16 cellular contexts compared by ENCODE assay signal in the genomic region with DNA sequence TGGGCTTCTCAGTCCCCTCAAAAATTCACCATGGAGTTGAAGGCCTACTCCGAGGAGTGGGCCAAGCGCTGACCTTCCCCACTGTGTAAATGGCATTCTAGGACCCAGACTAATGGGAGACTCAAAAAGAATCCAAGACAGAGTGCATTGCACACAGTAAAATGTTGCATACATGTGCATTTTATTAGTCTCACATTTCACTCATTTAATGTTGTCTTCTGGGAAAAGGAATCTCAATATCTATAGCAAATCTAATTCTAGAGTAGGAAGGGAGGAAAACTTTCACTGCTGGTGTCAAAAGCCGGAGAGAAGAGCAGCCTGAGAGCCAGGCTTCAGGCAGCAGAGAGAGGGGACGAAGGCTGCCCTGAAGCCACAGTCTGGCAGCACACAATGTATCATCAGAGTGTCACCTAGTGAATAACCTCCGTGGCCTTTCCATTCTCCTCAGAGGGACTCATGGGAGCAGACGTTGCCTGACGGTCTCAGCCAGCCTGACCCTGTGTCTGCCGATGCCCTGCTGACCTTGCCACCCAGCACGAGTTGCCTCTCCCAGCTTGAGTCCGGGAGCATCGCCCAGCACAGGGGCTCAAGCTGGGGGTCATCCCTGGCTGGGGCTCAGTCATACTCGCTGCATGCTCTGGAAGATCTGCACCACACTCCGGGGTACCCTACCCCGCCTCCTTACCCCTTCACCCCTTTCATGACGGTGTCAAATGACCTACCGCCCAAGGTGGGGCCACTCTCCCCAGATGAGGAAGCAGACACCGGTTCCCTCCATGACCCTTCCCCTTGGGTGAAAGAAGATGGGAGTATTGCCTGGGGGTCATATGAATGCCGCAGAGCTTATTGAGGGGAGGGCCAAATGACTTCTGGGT. TPM values are rescaled to one million over a fixed set of nuclear protein-coding genes. Genes with fewer than 3 reads are reported as not detected.
A peak's percentile ranks its signal among the peaks of the same experiment; 100 is the strongest.
DNase-seq lines count a peak whose midpoint lies in the region; ATAC-seq and TF ChIP-seq lines count a peak whose summit lies in the region.
"Had no signal": no experiment of that assay in that cellular context is flagged by ENCODE, and none has a peak within 500 bp of the region (broad histone marks: within the 10 kb centered on the region; RNA-seq: fewer than 3 reads in every experiment).

No MANE protein-coding gene starts in this region.

- H3K27me3 ChIP-seq in SK-N-SH (ENCODE audit: insufficient read depth) (no peaks in the 10 kb centered on the region), upper lobe of right lung (no peaks in the 10 kb centered on the region)

- H3K27me3 Mint-ChIP-seq in nephron progenitor cell (ENCODE audit: low read depth, poor library complexity) (peaks cover 20% of the 10 kb centered on the region), immature natural killer cell (ENCODE audit: low read depth in 3 of 3) (peaks cover 0 to 2% (median 0%) of the 10 kb centered on the region in 3 donors)

- peaks cover 34% of the 10 kb centered on the region for H3K4me1 Mint-ChIP-seq in nephron progenitor cell
- H3K4me1 Mint-ChIP-seq in immature natural killer cell: no peaks in the 10 kb centered on the region

- H2AFZ ChIP-seq in SK-N-SH (ENCODE audit: low read depth): no peak overlapping the region

- POLR2A ChIA-PET in SK-N-SH (lab: Yijun Ruan, JAX): no interaction called here

- no peak for TF ChIP-seq EP300 in SK-N-SH (IDR thresholded peaks at IDR 0.05; ENCODE audit: borderline replicate concordance in 1 of 2, low read depth in 1 of 2, low read length in 1 of 2)

- H4K20me1 ChIP-seq in SK-N-SH (ENCODE audit: insufficient read depth): no peaks in the 10 kb centered on the region

- H3K27ac Mint-ChIP-seq in nephron progenitor cell (peak overlapping the region; percentile 2), immature natural killer cell (no peak overlapping the region)

- H3K9me3 ChIP-seq in SK-N-SH: no peaks in the 10 kb centered on the region
- no peaks in the 10 kb centered on the region for H3K9me3 ChIP-seq in upper lobe of right lung

- peak; percentile 80 for ATAC-seq in SK-N-SH treated with all-trans-retinoic acid at 6 μM for 48 hours
- ATAC-seq in upper lobe of right lung: peak; percentile 21

- no peak overlapping the region for H3K4me2 ChIP-seq in SK-N-SH

- H3K4me1 ChIP-seq in SK-N-SH (ENCODE audit: control insufficient read depth in 1 of 2, insufficient read depth in 2 of 2, low read depth in 1 of 2, low read length in 1 of 2) (peaks cover 0 to 17% of the 10 kb centered on the region in 2 experiments; a peak in 1 of 4 replicates), upper lobe of right lung (no peaks in the 10 kb centered on the region)

- H3K27ac ChIP-seq in SK-N-SH (ENCODE audit: low read depth in 2 of 2, low read length in 1 of 2) (no peak overlapping the region), upper lobe of right lung (no peak overlapping the region)
- H3K27ac ChIP-seq: C4-2B had no signal

- 77% methylated on average over 15 of the region's 18 CpGs for WGBS in SK-N-SH (ENCODE audit: low lambda C conversion rate)

- H3K9ac ChIP-seq in SK-N-SH: no peak overlapping the region

- no peaks in the 10 kb centered on the region for H3F3A ChIP-seq in SK-N-SH (replicated peaks; ENCODE audit: insufficient read depth)

- H3K79me2 ChIP-seq in SK-N-SH (ENCODE audit: insufficient read depth): no peaks in the 10 kb centered on the region

- no peak for TF ChIP-seq RAD21 in SK-N-SH (IDR thresholded peaks at IDR 0.05; ENCODE audit: low read length)

- no peak overlapping the region for H3K4me3 Mint-ChIP-seq in nephron progenitor cell
- H3K4me3 Mint-ChIP-seq in immature natural killer cell: no peak overlapping the region

- DNase-seq in SK-N-SH (no peak), fibroblast of gingiva (ENCODE audit: low read depth) (peak; percentile 45), nephron progenitor cell (peak; percentile 28), upper lobe of right lung (no peak), NCI-H524 treated with DMSO at 0.1 percent for 48 hours (lab: John Stamatoyannopoulos, UW) (no peak), immature natural killer cell (no peak), NCI-H2081 (lab: John Stamatoyannopoulos, UW) (no peak)
- DNase-seq: 8988T, DMS153, KBM-7, NCI-H1092, NCI-H2107, NCI-H345, NCI-H774 had no signal

- no peaks in the 10 kb centered on the region for H3K9me2 ChIP-seq in SK-N-SH

- intact Hi-C loops in upper lobe of right lung (cut with DNase I): no loop called here

- no peak for TF ChIP-seq CTCF in SK-N-SH (IDR thresholded peaks at IDR 0.05)
- no peak for TF ChIP-seq CTCF in nephron progenitor cell (IDR thresholded peaks at IDR 0.05)
- TF ChIP-seq CTCF in upper lobe of right lung (IDR thresholded peaks at IDR 0.05): no peak

- H3K9me3 Mint-ChIP-seq in nephron progenitor cell (no peaks in the 10 kb centered on the region), immature natural killer cell (no peaks in the 10 kb centered on the region)

- no peaks in the 10 kb centered on the region for H3K36me3 ChIP-seq in SK-N-SH (replicated peaks in 1 of 2; ENCODE audit: control insufficient read depth in 1 of 2, insufficient read depth in 2 of 2, low read length in 1 of 2)
- H3K36me3 ChIP-seq in upper lobe of right lung: no peaks in the 10 kb centered on the region

- H3K4me3 ChIP-seq in SK-N-SH (ENCODE audit: low read depth in 2 of 2, low read length in 1 of 2): no peak overlapping the region
- H3K4me3 ChIP-seq in upper lobe of right lung: no peak overlapping the region

- CTCF ChIA-PET in SK-N-SH (lab: Yijun Ruan, JAX): interaction anchor here (0.8 to 12.0 kb wide), 7 partner anchors 9 to 170 kb away, joined by 3 to 305 read pairs (median 47); partner anchors contain the start of gene POU2AF3

- no peaks in the 10 kb centered on the region for H3K36me3 Mint-ChIP-seq in nephron progenitor cell (ENCODE audit: low read depth)
- H3K36me3 Mint-ChIP-seq in immature natural killer cell: no peaks in the 10 kb centered on the region

TF ChIP-seq in SK-N-SH treated with all-trans-retinoic acid at 6 μM for 48 hours, 23 proteins besides CTCF, POLR2A, EP300 and RAD21 (continues in another document):
- TF ChIP-seq PPARA (CRISPR knock-in tag; IDR thresholded peaks at IDR 0.05; ENCODE audit: borderline replicate concordance) (no peak), ESRRG (CRISPR knock-in tag; IDR thresholded peaks at IDR 0.05) (no peak), TOX (CRISPR knock-in tag; IDR thresholded peaks at IDR 0.05; ENCODE audit: borderline replicate concordance) (no peak), GLIS3 (CRISPR knock-in tag; IDR thresholded peaks at IDR 0.05) (0 out of 2 replicates have a peak, but pooled peaks have one; percentile 75), TCF4 (CRISPR knock-in tag; IDR thresholded peaks at IDR 0.05; ENCODE audit: borderline replicate concordance) (peak; percentile 40; the same call in 1 of the 2 replicates), BACH2 (CRISPR knock-in tag; IDR thresholded peaks at IDR 0.05; ENCODE audit: borderline replicate concordance) (no peak), ISL1 (CRISPR knock-in tag; IDR thresholded peaks at IDR 0.05) (no peak)
- TF ChIP-seq, protein P1, sequence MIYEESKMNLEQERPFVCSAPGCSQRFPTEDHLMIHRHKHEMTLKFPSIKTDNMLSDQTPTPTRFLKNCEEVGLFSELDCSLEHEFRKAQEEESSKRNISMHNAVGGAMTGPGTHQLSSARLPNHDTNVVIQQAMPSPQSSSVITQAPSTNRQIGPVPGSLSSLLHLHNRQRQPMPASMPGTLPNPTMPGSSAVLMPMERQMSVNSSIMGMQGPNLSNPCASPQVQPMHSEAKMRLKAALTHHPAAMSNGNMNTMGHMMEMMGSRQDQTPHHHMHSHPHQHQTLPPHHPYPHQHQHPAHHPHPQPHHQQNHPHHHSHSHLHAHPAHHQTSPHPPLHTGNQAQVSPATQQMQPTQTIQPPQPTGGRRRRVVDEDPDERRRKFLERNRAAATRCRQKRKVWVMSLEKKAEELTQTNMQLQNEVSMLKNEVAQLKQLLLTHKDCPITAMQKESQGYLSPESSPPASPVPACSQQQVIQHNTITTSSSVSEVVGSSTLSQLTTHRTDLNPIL (CRISPR knock-in tag; IDR thresholded peaks at IDR 0.05; ENCODE audit: low read depth): no peak

TF ChIP-seq in SK-N-SH, 30 proteins besides CTCF, POLR2A, EP300 and RAD21 (continues in another document):
- TF ChIP-seq, protein P2, sequence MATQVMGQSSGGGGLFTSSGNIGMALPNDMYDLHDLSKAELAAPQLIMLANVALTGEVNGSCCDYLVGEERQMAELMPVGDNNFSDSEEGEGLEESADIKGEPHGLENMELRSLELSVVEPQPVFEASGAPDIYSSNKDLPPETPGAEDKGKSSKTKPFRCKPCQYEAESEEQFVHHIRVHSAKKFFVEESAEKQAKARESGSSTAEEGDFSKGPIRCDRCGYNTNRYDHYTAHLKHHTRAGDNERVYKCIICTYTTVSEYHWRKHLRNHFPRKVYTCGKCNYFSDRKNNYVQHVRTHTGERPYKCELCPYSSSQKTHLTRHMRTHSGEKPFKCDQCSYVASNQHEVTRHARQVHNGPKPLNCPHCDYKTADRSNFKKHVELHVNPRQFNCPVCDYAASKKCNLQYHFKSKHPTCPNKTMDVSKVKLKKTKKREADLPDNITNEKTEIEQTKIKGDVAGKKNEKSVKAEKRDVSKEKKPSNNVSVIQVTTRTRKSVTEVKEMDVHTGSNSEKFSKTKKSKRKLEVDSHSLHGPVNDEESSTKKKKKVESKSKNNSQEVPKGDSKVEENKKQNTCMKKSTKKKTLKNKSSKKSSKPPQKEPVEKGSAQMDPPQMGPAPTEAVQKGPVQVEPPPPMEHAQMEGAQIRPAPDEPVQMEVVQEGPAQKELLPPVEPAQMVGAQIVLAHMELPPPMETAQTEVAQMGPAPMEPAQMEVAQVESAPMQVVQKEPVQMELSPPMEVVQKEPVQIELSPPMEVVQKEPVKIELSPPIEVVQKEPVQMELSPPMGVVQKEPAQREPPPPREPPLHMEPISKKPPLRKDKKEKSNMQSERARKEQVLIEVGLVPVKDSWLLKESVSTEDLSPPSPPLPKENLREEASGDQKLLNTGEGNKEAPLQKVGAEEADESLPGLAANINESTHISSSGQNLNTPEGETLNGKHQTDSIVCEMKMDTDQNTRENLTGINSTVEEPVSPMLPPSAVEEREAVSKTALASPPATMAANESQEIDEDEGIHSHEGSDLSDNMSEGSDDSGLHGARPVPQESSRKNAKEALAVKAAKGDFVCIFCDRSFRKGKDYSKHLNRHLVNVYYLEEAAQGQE (IDR thresholded peaks at IDR 0.05; ENCODE audit: low read depth, low read length): no peak

RNA-seq across cellular contexts. Expression of gene POU2AF3, which starts 12.9 kb away (rescaled TPM):
- 0.07 and 0.18 TPM in 2 replicates for polyA plus RNA-seq in SK-N-SH (2012; rRNA removed)
- 0.03 and 0.10 TPM in 2 replicates for polyA plus RNA-seq in SK-N-SH (2012; cell fraction: cytosol; rRNA removed)
- 0.28 and 0.36 TPM in 2 replicates for polyA plus RNA-seq in SK-N-SH (2012; cell fraction: nucleus; rRNA removed)
- 1.8 TPM for total RNA-seq in upper lobe of right lung
- not detected for polyA plus RNA-seq in immature natural killer cell

RNA-seq across cellular contexts. Expression of gene POU2AF2, which starts 39.9 kb away (rescaled TPM):
- polyA plus RNA-seq in SK-N-SH (2012; rRNA removed) (0.06 and 0.15 TPM in 2 replicates), immature natural killer cell (not detected)
- 0.04 TPM in 2 replicates for polyA plus RNA-seq in SK-N-SH (2012; cell fraction: cytosol; rRNA removed)
- polyA plus RNA-seq in SK-N-SH (2012; cell fraction: nucleus; rRNA removed): 0.05 and 0.07 TPM in 2 replicates
- total RNA-seq in upper lobe of right lung: not detected

Comparison
In these comparisons a context has a peak if more than half of its experiments do, and no peak if none do; other contexts are left out.
1. DNase-seq: peak in fibroblast of gingiva (single experiment) and nephron progenitor cell (single experiment); none in SK-N-SH (single experiment), upper lobe of right lung (single experiment), NCI-H524 treated with DMSO at 0.1 percent for 48 hours (single experiment), immature natural killer cell (0 of 3) and NCI-H2081 (0 of 2).